8 cellular contexts compared by ENCODE assay signal in the genomic region with DNA sequence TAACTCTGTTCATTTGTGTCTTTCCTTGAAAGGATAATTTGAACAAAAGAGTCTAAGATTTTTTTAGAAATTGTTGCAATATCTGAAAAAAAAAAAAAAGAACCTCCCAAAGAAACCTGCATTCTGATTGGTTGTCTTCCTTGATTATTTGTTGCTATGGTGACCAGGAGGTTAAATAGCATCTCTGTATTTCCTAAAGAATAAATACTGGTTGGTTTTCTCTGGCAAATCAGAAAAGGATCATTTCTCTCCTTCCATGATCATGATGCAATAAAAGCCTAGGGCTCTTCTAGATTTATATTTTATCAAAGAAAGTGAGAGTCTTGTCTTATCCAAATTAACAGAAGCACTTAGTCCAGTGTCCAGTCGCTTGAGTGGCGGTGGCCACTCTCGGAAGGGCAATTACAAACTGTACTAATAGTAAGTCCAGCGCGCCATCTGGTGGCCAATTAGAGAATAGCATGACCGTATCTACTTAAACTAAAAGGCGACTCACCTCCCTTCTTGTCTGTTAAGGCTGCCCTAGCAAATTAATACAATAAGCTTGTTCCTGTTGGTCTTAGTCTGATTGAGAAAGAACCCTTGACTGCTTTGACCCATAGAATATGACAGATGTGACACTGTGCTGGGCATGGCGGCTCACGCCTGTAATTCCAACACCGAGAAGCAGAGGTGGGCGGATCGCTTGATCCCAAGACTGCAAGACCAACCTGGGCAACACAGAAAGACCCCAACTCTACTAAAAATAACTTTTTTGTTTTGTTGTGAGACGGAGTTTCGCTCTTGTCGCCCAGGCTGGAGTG. TPM values are rescaled to one million over a fixed set of nuclear protein-coding genes. Genes with fewer than 3 reads are reported as not detected.
DNase-seq lines count a peak whose midpoint lies in the region; ATAC-seq and TF ChIP-seq lines count a peak whose summit lies in the region.

No MANE protein-coding gene starts in this region.

- POLR2A ChIA-PET in T-cell (lab: Charles Lee), result interaction anchor here in 1 of 2 donors (0.7 kb wide), 1 partner anchor 13 kb away, joined by 4 read pairs; no protein-coding TSS in a partner anchor

- intact Hi-C loops in cardiac septum (cut with DNase I), result loop anchor here (10.0 kb wide), 1 partner anchor 122 kb away; a partner anchor contains a TSS
- intact Hi-C loops in psoas muscle (cut with DNase I), result loop anchor here in 1 of 2 donors (2.0 kb wide), 1 partner anchor 14 kb away; no protein-coding TSS in a partner anchor
- intact Hi-C loops in vagina (cut with DNase I), result no loop called here

- H3K4me3 ChIP-seq in GM06990 (replicated peaks; ENCODE audit: low read depth, low read length), result no peak overlapping the region
- H3K4me3 ChIP-seq in adipocyte (ENCODE audit: low read length), result no peak overlapping the region
- H3K4me3 ChIP-seq in psoas muscle, result no peak overlapping the region
- H3K4me3 ChIP-seq in vagina, result no peak overlapping the region

- CTCF ChIA-PET in T-cell (lab: Charles Lee), result interaction anchor here (0.6 to 1.4 kb wide), 13 partner anchors 8 to 198 kb away, joined by 3 to 12 read pairs (median 3); a partner anchor contains a TSS

- peak; percentile 65 for TF ChIP-seq CTCF in GM06990 (IDR thresholded peaks at IDR 0.05; ENCODE audit: insufficient read depth, low read length, poor library complexity, severe bottlenecking)
- TF ChIP-seq CTCF in psoas muscle (IDR thresholded peaks at IDR 0.05), result peak; percentile 93
- peak; percentile 90 to 92 (median 91) for TF ChIP-seq CTCF in vagina (IDR thresholded peaks at IDR 0.05)

- no peaks in the 10 kb centered on the region for H3K36me3 Mint-ChIP-seq in T-cell

- no peak overlapping the region for H3K9ac ChIP-seq in adipocyte (ENCODE audit: low read length)

- H3K4me1 Mint-ChIP-seq in T-cell, result peaks cover 5 to 7% (median 5%) of the 10 kb centered on the region in 3 donors

- DNase-seq in GM06990 (ENCODE audit: extremely low read depth, insufficient read length) (peak; percentile 51), NCI-H146 (lab: John Stamatoyannopoulos, UW) (peak; percentile 92), T-cell (peak; percentile 38 to 79 (median 66)), adipocyte (ENCODE audit: low read depth) (peak; percentile 98), cardiac septum (ENCODE audit: low spot score) (peak; percentile 89), psoas muscle (peak; percentile 89 to 91), vagina (ENCODE audit: extremely low spot score in 2 of 2) (peak in 1 of 2 donors; percentile 92)

- H3K4me1 ChIP-seq in adipocyte (ENCODE audit: control insufficient read depth, insufficient read depth, low read length), result no peaks in the 10 kb centered on the region
- H3K4me1 ChIP-seq in psoas muscle, result peaks cover 4% of the 10 kb centered on the region
- no peaks in the 10 kb centered on the region for H3K4me1 ChIP-seq in vagina

- no peaks in the 10 kb centered on the region for H3K9me3 Mint-ChIP-seq in T-cell

- H3K27ac ChIP-seq in psoas muscle (no peak overlapping the region), vagina (no peak overlapping the region)

- no peak overlapping the region for H3K4me3 Mint-ChIP-seq in T-cell

- ATAC-seq in T-cell (replicated peaks in 1 of 4), result peak in 3 of 4 experiments; percentile 57 to 68 (median 58)
- ATAC-seq in psoas muscle, result peak; percentile 81 to 93 (median 84)
- no peak for ATAC-seq in HG03520 (IDR thresholded peaks at IDR 0.05; ENCODE audit: unreplicated experiment)

- no peaks in the 10 kb centered on the region for H3K36me3 ChIP-seq in GM06990 (ENCODE audit: control insufficient read depth, insufficient read depth, low read length)
- H3K36me3 ChIP-seq in adipocyte (ENCODE audit: control insufficient read depth, insufficient read depth, low read length, severe bottlenecking), result no peaks in the 10 kb centered on the region
- no peaks in the 10 kb centered on the region for H3K36me3 ChIP-seq in psoas muscle (ENCODE audit: insufficient read depth in 1 of 2, low read depth in 1 of 2)
- H3K36me3 ChIP-seq in vagina, result no peaks in the 10 kb centered on the region

- H3K27me3 ChIP-seq in GM06990 (replicated peaks; ENCODE audit: control insufficient read depth, insufficient read depth, low read length) (no peaks in the 10 kb centered on the region), adipocyte (replicated peaks; ENCODE audit: control insufficient read depth, insufficient read depth, low read length) (no peaks in the 10 kb centered on the region), psoas muscle (ENCODE audit: insufficient read depth in 3 of 3, low read length in 2 of 3) (no peaks in the 10 kb centered on the region), vagina (no peaks in the 10 kb centered on the region)

- TF ChIP-seq POLR2A in vagina (IDR thresholded peaks at IDR 0.05), result no peak

- no peak overlapping the region for H3K27ac Mint-ChIP-seq in T-cell

- no peaks in the 10 kb centered on the region for H3K27me3 Mint-ChIP-seq in T-cell

- no peaks in the 10 kb centered on the region for H3K9me3 ChIP-seq in adipocyte (ENCODE audit: control insufficient read depth, low read length)
- no peaks in the 10 kb centered on the region for H3K9me3 ChIP-seq in psoas muscle
- H3K9me3 ChIP-seq in vagina, result no peaks in the 10 kb centered on the region

- 32 to 35% (median 33%) methylated on average over 15 of the region's 15 CpGs for WGBS in psoas muscle, 3 donors

RNA-seq across cellular contexts. Expression of a gene that starts 47.0 kb away (rescaled TPM):
- total RNA-seq in T-cell, result 1 to 10 TPM in 1 of 5 donors, under 1 TPM in 4; 0.20 to 1.1 (median 0.44) TPM
- 0.75 TPM for total RNA-seq in cardiac septum
- under 1 TPM; 0.17 to 0.52 (median 0.43) TPM for total RNA-seq in psoas muscle
- under 1 TPM; 0.16 to 0.43 (median 0.18) TPM for polyA plus RNA-seq in psoas muscle
- total RNA-seq in vagina, result 2.7 TPM

RNA-seq across cellular contexts. Expression of a gene that starts 58.5 kb away (rescaled TPM):
- total RNA-seq in T-cell (100 to 1,000 TPM; 183 to 256 (median 208) TPM), cardiac septum (271 TPM), psoas muscle (100 to 1,000 TPM; 142 to 192 (median 175) TPM), vagina (105 TPM)
- polyA plus RNA-seq in psoas muscle, result 100 to 1,000 TPM; 120 to 145 (median 124) TPM
